20 cellular contexts compared by ENCODE assay signal in the genomic region with DNA sequence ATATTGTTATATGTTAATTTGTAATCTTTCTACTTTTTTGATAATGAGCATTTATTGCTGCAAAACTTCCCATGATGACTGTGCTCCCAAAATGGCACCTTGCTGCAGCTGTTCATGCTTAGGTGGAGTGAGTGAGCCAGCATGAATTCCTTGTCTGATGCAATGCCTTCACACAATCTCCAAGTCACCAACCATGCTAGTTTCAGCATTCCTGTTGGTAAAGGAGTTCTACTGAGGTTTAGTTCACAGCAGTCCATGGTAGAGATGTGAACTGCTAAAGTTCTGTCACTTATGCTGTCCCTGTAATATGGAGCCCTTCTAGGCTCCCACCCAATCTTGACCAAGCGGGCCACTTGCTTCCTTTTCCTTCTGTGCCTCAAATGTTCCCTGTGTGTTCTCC. TPM values are rescaled to one million over a fixed set of nuclear protein-coding genes. Genes with fewer than 3 reads are reported as not detected.
DNase-seq lines count a peak whose midpoint lies in the region; ATAC-seq, FAIRE-seq and TF ChIP-seq lines count a peak whose summit lies in the region.
"Had no signal": no experiment of that assay in that cellular context is flagged by ENCODE, and none has a peak within 500 bp of the region (broad histone marks: within the 10 kb centered on the region; RNA-seq: fewer than 3 reads in every experiment).

No MANE protein-coding gene starts in this region.

- in situ Hi-C loops in astrocyte of the spinal cord (cut with HindIII; ENCODE audit: low sequenced_read_pairs): no loop called here

- H4K20me1 ChIP-seq in GM23338 (replicated peaks; ENCODE audit: insufficient read depth) (no peaks in the 10 kb centered on the region), smooth muscle cell (ENCODE audit: low read depth) (no peaks in the 10 kb centered on the region)

- H3F3A ChIP-seq in GM23338 (replicated peaks; ENCODE audit: low read depth) (no peaks in the 10 kb centered on the region), smooth muscle cell (ENCODE audit: low read depth) (no peaks in the 10 kb centered on the region)

- peak overlapping the region; percentile 23 for H3K27ac Mint-ChIP-seq in GM23338
- H3K27ac Mint-ChIP-seq: T-helper 17 cell had no signal

- no peak overlapping the region for H3K4me3 Mint-ChIP-seq in GM23338
- H3K4me3 Mint-ChIP-seq: brain; CD4-positive, alpha-beta memory T cell; T-helper 17 cell had no signal

- no peaks in the 10 kb centered on the region for H3K9me3 Mint-ChIP-seq in GM23338
- H3K9me3 Mint-ChIP-seq: CD4-positive, alpha-beta memory T cell had no signal

- FAIRE-seq in GM19239 (lab: Jason Lieb, UNC): no peak
- FAIRE-seq: GM12892 had no signal

- H2AFZ ChIP-seq in GM23338 (no peak overlapping the region), smooth muscle cell (ENCODE audit: low read depth) (no peak overlapping the region)

- H3K9ac ChIP-seq in smooth muscle cell (ENCODE audit: low read depth): no peak overlapping the region

- H3K27ac ChIP-seq in GM23338 (ENCODE audit: low read depth) (no peak overlapping the region), psoas muscle (no peak overlapping the region), smooth muscle cell (ENCODE audit: low read depth) (no peak overlapping the region)
- H3K27ac ChIP-seq: tibial artery had no signal

- DNase-seq in GM23338 (ENCODE audit: low spot score) (peak; percentile 14), astrocyte of the spinal cord (ENCODE audit: low read depth, low spot score) (peak; percentile 32), fibroblast of pulmonary artery (ENCODE audit: low read depth) (peak; percentile 60), psoas muscle (no peak), smooth muscle cell (lab: John Stamatoyannopoulos, UW; ENCODE audit: unreplicated experiment) (no peak), GM19239 (ENCODE audit: insufficient read length, low spot score) (no peak), GDM1 (lab: John Stamatoyannopoulos, UW) (no peak)
- DNase-seq in stimulated activated CD4-positive, alpha-beta T cell treated with anti-CD3 and anti-CD28 coated beads, Interleukin-4, amount 100 ng/mL, for 4 hours: no peak
- DNase-seq: activated naive CD4-positive, alpha-beta T cell; CD4-positive, alpha-beta memory T cell; glutamatergic neuron; KBM-7; NCI-H2227 treated with DMSO at 0.1 percent for 48 hours; occipital lobe; Right ventricle myocardium superior; T-helper 17 cell; tibial artery had no signal

- no peaks in the 10 kb centered on the region for H3K36me3 Mint-ChIP-seq in GM23338 (ENCODE audit: low read depth)
- H3K36me3 Mint-ChIP-seq: CD4-positive, alpha-beta memory T cell had no signal

- H3K4me3 ChIP-seq in GM23338 (no peak overlapping the region), astrocyte of the spinal cord (ENCODE audit: low read depth, low read length) (no peak overlapping the region), fibroblast of pulmonary artery (replicated peaks; ENCODE audit: low read depth, low read length) (no peak overlapping the region), psoas muscle (no peak overlapping the region), smooth muscle cell (no peak overlapping the region)
- H3K4me3 ChIP-seq: tibial artery had no signal

- H3K36me3 ChIP-seq in GM23338 (ENCODE audit: insufficient read depth) (no peaks in the 10 kb centered on the region), psoas muscle (ENCODE audit: insufficient read depth in 1 of 2, low read depth in 1 of 2) (no peaks in the 10 kb centered on the region), smooth muscle cell (ENCODE audit: low read depth) (no peaks in the 10 kb centered on the region)
- H3K36me3 ChIP-seq: tibial artery had no signal

- H3K27me3 Mint-ChIP-seq in GM23338 (ENCODE audit: insufficient read depth, low read depth, poor library complexity): no peaks in the 10 kb centered on the region
- H3K27me3 Mint-ChIP-seq: brain, T-helper 17 cell had no signal

- no peaks in the 10 kb centered on the region for H3K9me3 ChIP-seq in psoas muscle
- H3K9me3 ChIP-seq in smooth muscle cell (replicated peaks; ENCODE audit: low read depth): no peaks in the 10 kb centered on the region
- H3K9me3 ChIP-seq: tibial artery had no signal

- ATAC-seq in GM23338: no peak
- peak; percentile 47 to 83 (median 63) for ATAC-seq in psoas muscle
- ATAC-seq: activated CD4-positive, CD25-positive, alpha-beta regulatory T cell treated with anti-CD3 and anti-CD28 coated beads, Interleukin-2, amount 50 U/mL, for 24 hours; T-helper 17 cell had no signal

- no peaks in the 10 kb centered on the region; the same call in 1 of the 2 replicates for H3K79me2 ChIP-seq in GM23338 (replicated peaks; ENCODE audit: insufficient read depth)
- no peaks in the 10 kb centered on the region for H3K79me2 ChIP-seq in smooth muscle cell (ENCODE audit: low read depth)

- H3K4me1 ChIP-seq in GM23338 (ENCODE audit: insufficient read depth) (peaks cover 5% of the 10 kb centered on the region; the same call in 1 of the 2 replicates), psoas muscle (peaks cover 8% of the 10 kb centered on the region), smooth muscle cell (ENCODE audit: low read depth) (no peaks in the 10 kb centered on the region)

- peaks cover 17% of the 10 kb centered on the region; the same call in 2 of the 3 replicates for H3K4me1 Mint-ChIP-seq in GM23338

- no peak for TF ChIP-seq CTCF in GM23338 (conservative IDR thresholded peaks at IDR 0.05; ENCODE audit: low read depth in 2 of 2)
- TF ChIP-seq CTCF in astrocyte of the spinal cord (IDR thresholded peaks at IDR 0.05; ENCODE audit: low read depth, low read length): no peak
- TF ChIP-seq CTCF in fibroblast of pulmonary artery (IDR thresholded peaks at IDR 0.05; ENCODE audit: low read length, missing control alignments): no peak
- no peak for TF ChIP-seq CTCF in psoas muscle (IDR thresholded peaks at IDR 0.05)
- no peak for TF ChIP-seq CTCF in smooth muscle cell (IDR thresholded peaks at IDR 0.05; ENCODE audit: borderline replicate concordance, insufficient read depth, poor library complexity, severe bottlenecking)

- H3K9me2 ChIP-seq in GM23338 (ENCODE audit: insufficient read depth): no peaks in the 10 kb centered on the region

- intact Hi-C loops in psoas muscle (cut with DNase I): no loop called here

- H3K4me2 ChIP-seq in GM23338 (no peak overlapping the region), smooth muscle cell (no peak overlapping the region)

- H3K27me3 ChIP-seq in GM23338 (ENCODE audit: insufficient read depth) (no peaks in the 10 kb centered on the region), psoas muscle (ENCODE audit: insufficient read depth in 3 of 3, low read length in 2 of 3) (no peaks in the 10 kb centered on the region), smooth muscle cell (ENCODE audit: low read depth) (no peaks in the 10 kb centered on the region)
- H3K27me3 ChIP-seq: tibial artery had no signal

- WGBS in psoas muscle, 3 donors: 91 to 100% (median 94%) methylated on average over 1 of the region's 1 CpG
- 100% methylated on average over 1 of the region's 1 CpG for WGBS in smooth muscle cell (ENCODE audit: low lambda C conversion rate)

TF ChIP-seq in GM23338, 12 proteins besides CTCF, POLR2A, EP300 and RAD21:
- no peak for TF ChIP-seq ETS1 (IDR thresholded peaks at IDR 0.05)
- no peak for TF ChIP-seq ZNF331 (CRISPR knock-in tag; IDR thresholded peaks at IDR 0.05; ENCODE audit: low read depth)
- no peak for TF ChIP-seq POLR2AphosphoS5 (IDR thresholded peaks at IDR 0.05; ENCODE audit: low read depth)
- TF ChIP-seq JUNB (IDR thresholded peaks at IDR 0.05; ENCODE audit: unreplicated experiment): no peak
- no peak for TF ChIP-seq ZNF114 (CRISPR knock-in tag; IDR thresholded peaks at IDR 0.05)
- TF ChIP-seq NANOG (IDR thresholded peaks at IDR 0.05; ENCODE audit: borderline replicate concordance): no peak
TF ChIP-seq in GM23338: peak in this region for 0.

RNA-seq across cellular contexts. Expression of gene PRKACB, which starts 26.2 kb away (rescaled TPM):
- total RNA-seq in GM23338 (2014; rRNA removed; shearing (Covaris generic)): 28.0 and 30.8 TPM in 2 replicates
- 13.1 and 14.6 TPM in 2 replicates for polyA plus RNA-seq in GM23338 (2016; fragmentation: Nextera tagmentation; extraction: Ambion mirVana)
- total RNA-seq in psoas muscle: 10 to 100 TPM in 3 of 4 donors, 1 to 10 TPM in 1; 4.9 to 24.5 (median 13.6) TPM
- 1 to 10 TPM; 2.6 to 4.9 (median 3.3) TPM for polyA plus RNA-seq in psoas muscle
- total RNA-seq in smooth muscle cell: 42.3 and 46.5 TPM in 2 replicates
- polyA plus RNA-seq in smooth muscle cell: 18.8 and 19.4 TPM in 2 replicates

Comparison
In these comparisons a context has a peak if more than half of its experiments do, and no peak if none do; other contexts are left out.
1. DNase-seq: peak in GM23338 (single experiment), astrocyte of the spinal cord (single experiment) and fibroblast of pulmonary artery (single experiment); none in psoas muscle (0 of 2), smooth muscle cell (single experiment), stimulated activated CD4-positive, alpha-beta T cell treated with anti-CD3 and anti-CD28 coated beads, Interleukin-4, amount 100 ng/mL, for 4 hours (0 of 2), GM19239 (single experiment) and GDM1 (single experiment).